Comparison of ENCODE assay signal across 16 cellular contexts in genomic region chr7:138350701-138351357, GRCh38.
"Had no signal": no experiment of that assay in that cellular context is flagged by ENCODE, and none has a peak within 500 bp of the region (broad histone marks: within the 10 kb centered on the region; RNA-seq: fewer than 3 reads in every experiment).

No MANE protein-coding gene starts in this region.

- H3K4me1 ChIP-seq: body of pancreas, thyroid gland had no signal

- H3K27ac ChIP-seq: body of pancreas, neutrophil, thyroid gland had no signal

- H3K4me3 ChIP-seq: body of pancreas, thyroid gland had no signal

- H3K9me3 ChIP-seq: body of pancreas, thyroid gland had no signal

- ATAC-seq: body of pancreas; left lobe of liver; stimulated activated naive B cell treated with anti-CD40 and anti-IgM and Interleukin-4, amounts not matched to agents 10 μg/mL and 1 μg/mL and 100 μg/mL, for 72 hours had no signal

- FAIRE-seq: endothelial cell of umbilical vein, islet of Langerhans, urothelium cell line had no signal

- DNase-seq: activated effector memory CD4-positive, alpha-beta T cell treated with anti-CD3 and anti-CD28 coated beads, Interleukin-2, amount 50 U/mL, for 16 hours; activated T-cell treated with anti-CD3 and anti-CD28 coated beads, Interleukin-2, amount 50 U/mL, for 1 hour; amniotic stem cell; body of pancreas; effector CD8-positive, alpha-beta T cell; foreskin melanocyte; head of caudate nucleus; retina; stimulated activated CD4-positive, alpha-beta T cell treated with anti-CD3 and anti-CD28 coated beads, Interleukin-4, amount 100 ng/mL, for 1 hour; stimulated activated naive B cell treated with anti-CD40 and anti-IgM and Interleukin-4, amounts not matched to agents 10 μg/mL and 1 μg/mL and 100 μg/mL, for 72 hours; thyroid gland had no signal

- H3K36me3 ChIP-seq: neutrophil, thyroid gland had no signal

- H3K27me3 ChIP-seq: body of pancreas, neutrophil, thyroid gland had no signal
